Comparison of ENCODE assay signal across 27 cellular contexts in the genomic region with DNA sequence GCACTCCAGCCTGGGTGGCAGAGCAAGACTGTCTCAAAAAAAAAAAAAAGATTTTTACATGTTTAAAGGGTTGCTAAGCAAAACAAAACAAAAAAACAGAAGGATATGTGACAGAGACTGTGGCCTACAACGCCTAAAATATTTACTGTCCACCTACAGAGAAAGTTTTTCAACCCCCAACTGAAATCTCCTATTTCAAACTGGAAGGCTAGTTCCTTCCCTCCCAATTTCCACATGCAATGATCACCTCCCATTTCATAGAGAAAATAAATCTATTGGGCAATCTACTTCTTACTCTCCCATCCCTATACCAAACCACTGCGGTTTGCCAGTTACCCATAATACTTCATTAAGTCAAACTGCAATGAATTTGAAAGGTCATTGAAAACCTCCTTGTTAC.
DNase-seq lines count a peak whose midpoint lies in the region; ATAC-seq, FAIRE-seq and TF ChIP-seq lines count a peak whose summit lies in the region.
"Had no signal": no experiment of that assay in that cellular context is flagged by ENCODE, and none has a peak within 500 bp of the region (broad histone marks: within the 10 kb centered on the region; RNA-seq: fewer than 3 reads in every experiment).

No MANE protein-coding gene starts in this region.

- WGBS in K562 (ENCODE audit: insufficient coverage, low coverage, missing lambda C conversion rate) = 61% methylated on average over 2 of the region's 2 CpGs

- DNase-seq in EH (ENCODE audit: low read depth) (peak; percentile 25), NOMO-1 treated with DMSO at 0.1 percent for 48 hours (lab: John Stamatoyannopoulos, UW; ENCODE audit: unreplicated experiment) (peak; percentile 90), K562 (ENCODE audit: extremely low read depth in 1 of 4, low spot score in 3 of 4) (no peak), NCI-H82 treated with DMSO at 0.1 percent for 48 hours (lab: John Stamatoyannopoulos, UW; ENCODE audit: unreplicated experiment) (no peak), NCI-H146 treated with DMSO at 0.1 percent for 48 hours (lab: John Stamatoyannopoulos, UW; ENCODE audit: unreplicated experiment) (no peak)
- DNase-seq: activated CD4-positive, CD25-positive, alpha-beta regulatory T cell treated with anti-CD3 and anti-CD28 coated beads, Interleukin-2, amount 50 U/mL, for 72 hours; activated CD8-positive, alpha-beta T cell treated with anti-CD3 and anti-CD28 coated beads, Interleukin-2, amount 10 ng/mL, durations not matched to agents 7 days and 5 days; activated gamma-delta T cell; activated naive CD8-positive, alpha-beta T cell treated with anti-CD3 and anti-CD28 coated beads, Interleukin-2, amount 50 U/mL, for 24 hours; activated T-cell treated with anti-CD3 and anti-CD28 coated beads for 4 hours; CD4-positive, alpha-beta T cell; foreskin fibroblast; left colon; NCI-H1048; NCI-H187 treated with DMSO at 0.1 percent for 48 hours; NCI-H524 treated with DMSO at 0.1 percent for 48 hours; nucleus accumbens; spleen; stimulated activated CD4-positive, alpha-beta T cell treated with anti-CD3 and anti-CD28 coated beads, Interleukin-2, amount 100 ng/mL, for 48 hours; T-helper 1 cell; uterus had no signal

- intact Hi-C loops in K562 (cut with micrococcal nuclease) = no loop called here

- H3K4me1 ChIP-seq in K562 (replicated peaks in 1 of 2; ENCODE audit: control insufficient read depth in 2 of 2, insufficient read depth in 2 of 2, low read length in 2 of 2) (peaks cover 6 to 18% of the 10 kb centered on the region in 2 experiments), skeletal muscle tissue (ENCODE audit: control insufficient read depth in 3 of 3, insufficient read depth in 3 of 3, low read length in 3 of 3) (peaks cover 17 to 43% (median 29%) of the 10 kb centered on the region in 3 donors)

- H2AFZ ChIP-seq in K562 (ENCODE audit: low read depth, low read length) = no peak overlapping the region

- no peak for TF ChIP-seq POLR2A in K562 (conservative IDR thresholded peaks at IDR 0.05)

- H3K9me3 ChIP-seq in K562 (replicated peaks; ENCODE audit: control insufficient read depth, insufficient read depth, low read depth, low read length) (no peaks in the 10 kb centered on the region), skeletal muscle tissue (ENCODE audit: control insufficient read depth in 3 of 3, low read length in 3 of 3) (no peaks in the 10 kb centered on the region)
- H3K9me3 ChIP-seq: suprapubic skin, uterus had no signal

- H3K9me1 ChIP-seq in K562 (ENCODE audit: control insufficient read depth, insufficient read depth, low read length) = no peaks in the 10 kb centered on the region

- no peak overlapping the region for H3K27ac ChIP-seq in K562 (ENCODE audit: extremely low read depth, low read depth, low read length)
- peak overlapping the region; percentile 36 for H3K27ac ChIP-seq in skeletal muscle tissue (ENCODE audit: low read depth, low read length)
- H3K27ac ChIP-seq: spleen, suprapubic skin, uterus had no signal

- CTCF ChIA-PET in K562 (lab: Yijun Ruan, JAX; ENCODE audit: low intra/inter-chr PET ratio) = no interaction called here

- no peak for TF ChIP-seq RAD21 in K562 (CRISPR knock-in tag; conservative IDR thresholded peaks at IDR 0.05 in 1 of 2, IDR thresholded peaks at IDR 0.05 in 1 of 2)

- TF ChIP-seq CTCF in K562 (IDR thresholded peaks at IDR 0.05 in 2 of 3, conservative IDR thresholded peaks at IDR 0.05 in 1 of 3; ENCODE audit: insufficient read depth in 2 of 3, low read depth in 1 of 3, low read length in 3 of 3) = no peak

- TF ChIP-seq EP300 in K562 (IDR thresholded peaks at IDR 0.05; ENCODE audit: low read length) = no peak

- H3K79me2 ChIP-seq in K562 (ENCODE audit: control insufficient read depth, insufficient read depth, low read length) = no peaks in the 10 kb centered on the region

- BruUV-seq in K562 (replicated peaks; lab: Mats Ljungman, UMichigan) = no TSS peak

- H3K9ac ChIP-seq in K562 (ENCODE audit: insufficient read depth in 1 of 2, low read depth in 2 of 2, low read length in 2 of 2) = no peak overlapping the region
- no peak overlapping the region for H3K9ac ChIP-seq in skeletal muscle tissue (ENCODE audit: low read depth in 1 of 3, low read length in 3 of 3)

- in situ Hi-C loops in K562 (cut with MboI) = no loop called here

- H4K20me1 ChIP-seq in K562 (replicated peaks; ENCODE audit: control insufficient read depth, insufficient read depth, low read length) = no peaks in the 10 kb centered on the region

- no peak for FAIRE-seq in K562 (lab: Jason Lieb, UNC)

- no peak for ATAC-seq in K562
- ATAC-seq in HG02870 (IDR thresholded peaks at IDR 0.05; ENCODE audit: unreplicated experiment) = no peak
- no peak for ATAC-seq in GM21528 (IDR thresholded peaks at IDR 0.05; ENCODE audit: low FRiP score, unreplicated experiment)
- ATAC-seq: activated CD8-positive, alpha-beta T cell treated with anti-CD3 and anti-CD28 coated beads, Interleukin-2, amount 10 ng/mL, durations not matched to agents 7 days and 5 days; activated naive CD8-positive, alpha-beta T cell treated with anti-CD3 and anti-CD28 coated beads, Interleukin-2, amount 50 U/mL, for 24 hours; left colon; Right ventricle myocardium inferior; stimulated activated memory B cell treated with anti-CD40 and anti-IgM and Interleukin-4, amounts not matched to agents 10 μg/mL and 1 μg/mL and 100 μg/mL, for 72 hours had no signal

- no peak overlapping the region for H3K4me2 ChIP-seq in K562 (ENCODE audit: insufficient read depth, low read length)

- POLR2A ChIA-PET in K562 (lab: Yijun Ruan, JAX) = interaction anchor here (0.7 to 1.4 kb wide), 2 partner anchors 18 to 32 kb away, joined by 3 to 5 read pairs; no protein-coding TSS in a partner anchor

- no peaks in the 10 kb centered on the region for H3K27me3 ChIP-seq in K562 (ENCODE audit: control insufficient read depth in 2 of 2, insufficient read depth in 2 of 2, low read length in 2 of 2)
- H3K27me3 ChIP-seq in skeletal muscle tissue (ENCODE audit: control insufficient read depth in 3 of 3, insufficient read depth in 3 of 3, low read length in 3 of 3) = no peaks in the 10 kb centered on the region
- H3K27me3 ChIP-seq: spleen, suprapubic skin, uterus had no signal

- no peaks in the 10 kb centered on the region for H3K36me3 ChIP-seq in K562 (ENCODE audit: control insufficient read depth, insufficient read depth, low read length)
- no peaks in the 10 kb centered on the region for H3K36me3 ChIP-seq in skeletal muscle tissue (ENCODE audit: control insufficient read depth in 3 of 3, insufficient read depth in 3 of 3, low read length in 3 of 3)
- H3K36me3 ChIP-seq: suprapubic skin, uterus had no signal

- no peak overlapping the region for H3K4me3 ChIP-seq in K562
- H3K4me3 ChIP-seq in skeletal muscle tissue (ENCODE audit: low read length in 3 of 3) = no peak overlapping the region
- H3K4me3 ChIP-seq: spleen, suprapubic skin, uterus had no signal

TF ChIP-seq in K562, 482 proteins besides CTCF, POLR2A, EP300 and RAD21 (continues in another document):
- TF ChIP-seq ZBTB17 (CRISPR knock-in tag; IDR thresholded peaks at IDR 0.05) (no peak), CEBPG (CRISPR knock-in tag; IDR thresholded peaks at IDR 0.05) (no peak), CEBPG (tag; conservative IDR thresholded peaks at IDR 0.05 in 1 of 2, IDR thresholded peaks at IDR 0.05 in 1 of 2) (peak; percentile 47 to 60), THAP12 (CRISPR knock-in tag; IDR thresholded peaks at IDR 0.05) (no peak), BHLHE40 (IDR thresholded peaks at IDR 0.05; ENCODE audit: low read length) (no peak), ZNF830 (CRISPR knock-in tag; IDR thresholded peaks at IDR 0.05) (no peak), CREBBP (IDR thresholded peaks at IDR 0.05; ENCODE audit: low read depth, low read length) (no peak), U2AF2 (optimal IDR thresholded peaks at IDR 0.05; ENCODE audit: low read depth, low read length) (no peak), CC2D1A (IDR thresholded peaks at IDR 0.05) (no peak)

Comparison
In these comparisons a context has a peak if more than half of its experiments do, and no peak if none do; other contexts are left out.
1. DNase-seq: peak in EH (single experiment) and NOMO-1 treated with DMSO at 0.1 percent for 48 hours (single experiment); none in K562 (0 of 4), NCI-H82 treated with DMSO at 0.1 percent for 48 hours (single experiment) and NCI-H146 treated with DMSO at 0.1 percent for 48 hours (single experiment).